In genomic region chr6:63571382-63571882, GRCh38 we compare ENCODE assay signal across 8 cellular contexts. TPM values are rescaled to one million over a fixed set of nuclear protein-coding genes. Genes with fewer than 3 reads are reported as not detected.
DNase-seq lines count a peak whose midpoint lies in the region; ATAC-seq and TF ChIP-seq lines count a peak whose summit lies in the region.

No MANE protein-coding gene starts in this region.

- CTCF ChIA-PET in BJ (lab: Yijun Ruan, JAX), result no interaction called here

- in situ Hi-C loops in GM13976 (cut with MboI; ENCODE audit: low sequenced_read_pairs, unreplicated experiment), result no loop called here

- intact Hi-C loops in breast epithelium (cut with DNase I; ENCODE audit: low total_unique reads), result no loop called here

- DNase-seq in BJ (ENCODE audit: low read depth), result no peak
- DNase-seq in MM.1S, result no peak
- DNase-seq in breast epithelium (ENCODE audit: low spot score in 2 of 2), result no peak
- no peak for DNase-seq in GM13976 (ENCODE audit: low spot score)
- DNase-seq in midbrain (lab: John Stamatoyannopoulos, UW), result no peak

- POLR2A ChIA-PET in BJ (lab: Charles Lee), result no interaction called here

- H2AFZ ChIP-seq in MM.1S (ENCODE audit: low read length), result peak overlapping the region; percentile 63

- H3K9ac ChIP-seq in MM.1S (ENCODE audit: low read length), result peak overlapping the region; percentile 78
- peak overlapping the region; percentile 65 to 73 for H3K9ac ChIP-seq in mucosa of rectum (ENCODE audit: low read depth in 1 of 2, low read length in 2 of 2)

- H3K9me3 ChIP-seq in MM.1S (replicated peaks; ENCODE audit: insufficient read depth, low read length), result no peaks in the 10 kb centered on the region
- no peaks in the 10 kb centered on the region for H3K9me3 ChIP-seq in breast epithelium
- H3K9me3 ChIP-seq in mucosa of rectum (ENCODE audit: control insufficient read depth in 2 of 2, low read length in 2 of 2), result no peaks in the 10 kb centered on the region

- no peak for TF ChIP-seq POLR2A in breast epithelium (IDR thresholded peaks at IDR 0.05)

- H3K4me2 ChIP-seq in MM.1S (ENCODE audit: low read depth, low read length), result peak overlapping the region; percentile 54

- peaks cover 39% of the 10 kb centered on the region for H3K79me2 ChIP-seq in MM.1S (ENCODE audit: low read length)

- peaks cover 17% of the 10 kb centered on the region for H3F3A ChIP-seq in MM.1S (ENCODE audit: insufficient read depth, low read length)

- peaks cover 9% of the 10 kb centered on the region for H4K20me1 ChIP-seq in MM.1S (ENCODE audit: insufficient read depth, low read length)

- H3K27ac ChIP-seq in MM.1S (ENCODE audit: low read length) (peak overlapping the region; percentile 93), breast epithelium (peak overlapping the region; percentile 100), mucosa of rectum (ENCODE audit: low read depth in 2 of 2, low read length in 2 of 2) (peak overlapping the region; percentile 84 to 100)

- TF ChIP-seq CTCF in BJ (IDR thresholded peaks at IDR 0.05; ENCODE audit: insufficient read depth, low read depth, low read length), result 0 out of 2 replicates have a peak, but pooled peaks have one; percentile 25
- TF ChIP-seq CTCF in MM.1S (IDR thresholded peaks at IDR 0.05; ENCODE audit: low read length), result no peak
- TF ChIP-seq CTCF in breast epithelium (IDR thresholded peaks at IDR 0.05), result no peak
- no peak for TF ChIP-seq CTCF in GM13976 (IDR thresholded peaks at IDR 0.05; ENCODE audit: borderline replicate concordance, control extremely low read depth, extremely low read depth, insufficient read depth, missing control alignments)

- ATAC-seq in HG03039 (IDR thresholded peaks at IDR 0.05; ENCODE audit: unreplicated experiment) (no peak), HG02852 (IDR thresholded peaks at IDR 0.05; ENCODE audit: unreplicated experiment) (no peak)

- H3K4me1 ChIP-seq in MM.1S (ENCODE audit: low read length) (0 out of 2 replicates have a peak, but pooled peaks cover 3% of the 10 kb centered on the region), breast epithelium (no peaks in the 10 kb centered on the region), mucosa of rectum (ENCODE audit: control insufficient read depth in 2 of 2, insufficient read depth in 2 of 2, low read length in 2 of 2) (peaks cover 20 to 30% of the 10 kb centered on the region in 2 donors)

- H3K36me3 ChIP-seq in BJ (ENCODE audit: control insufficient read depth, insufficient read depth, low read length) (no peaks in the 10 kb centered on the region), MM.1S (replicated peaks; ENCODE audit: insufficient read depth, low read length) (0 out of 2 replicates have a peak, but pooled peaks cover 3% of the 10 kb centered on the region), breast epithelium (no peaks in the 10 kb centered on the region), mucosa of rectum (ENCODE audit: control insufficient read depth in 2 of 2, insufficient read depth in 2 of 2, low read length in 2 of 2) (peaks cover 0 to 2% of the 10 kb centered on the region in 2 donors)

- H3K4me3 ChIP-seq in BJ (ENCODE audit: low read depth, low read length) (peak overlapping the region; percentile 96), MM.1S (ENCODE audit: low read length) (peak overlapping the region; percentile 91), breast epithelium (peak overlapping the region; percentile 92 to 96 (median 95)), mucosa of rectum (ENCODE audit: low read length in 2 of 2) (peak overlapping the region; percentile 66 to 79)

- no peaks in the 10 kb centered on the region for H3K9me2 ChIP-seq in MM.1S (replicated peaks; ENCODE audit: insufficient read depth, low read length)

- H3K27me3 ChIP-seq in BJ (ENCODE audit: control insufficient read depth, insufficient read depth, low read length), result peaks cover 4% of the 10 kb centered on the region
- no peaks in the 10 kb centered on the region for H3K27me3 ChIP-seq in MM.1S (replicated peaks; ENCODE audit: insufficient read depth, low read length)
- no peaks in the 10 kb centered on the region for H3K27me3 ChIP-seq in breast epithelium
- no peaks in the 10 kb centered on the region for H3K27me3 ChIP-seq in mucosa of rectum (ENCODE audit: control insufficient read depth in 2 of 2, insufficient read depth in 2 of 2, low read length in 2 of 2)

RNA-seq across cellular contexts. Expression of gene PTP4A1, which starts 0.8 kb away (rescaled TPM):
- polyA plus RNA-seq in BJ (2011; rRNA removed), result 4.4 and 15.7 TPM in 2 replicates
- 7.1 and 17.5 TPM in 2 replicates for polyA minus RNA-seq in BJ (2011; rRNA and poly(A)+ RNA removed)
- total RNA-seq in breast epithelium, result 10 to 100 TPM; 22.9 to 38.5 (median 26.9) TPM
